Comparison of ENCODE assay signal across 13 cellular contexts in the genomic region with DNA sequence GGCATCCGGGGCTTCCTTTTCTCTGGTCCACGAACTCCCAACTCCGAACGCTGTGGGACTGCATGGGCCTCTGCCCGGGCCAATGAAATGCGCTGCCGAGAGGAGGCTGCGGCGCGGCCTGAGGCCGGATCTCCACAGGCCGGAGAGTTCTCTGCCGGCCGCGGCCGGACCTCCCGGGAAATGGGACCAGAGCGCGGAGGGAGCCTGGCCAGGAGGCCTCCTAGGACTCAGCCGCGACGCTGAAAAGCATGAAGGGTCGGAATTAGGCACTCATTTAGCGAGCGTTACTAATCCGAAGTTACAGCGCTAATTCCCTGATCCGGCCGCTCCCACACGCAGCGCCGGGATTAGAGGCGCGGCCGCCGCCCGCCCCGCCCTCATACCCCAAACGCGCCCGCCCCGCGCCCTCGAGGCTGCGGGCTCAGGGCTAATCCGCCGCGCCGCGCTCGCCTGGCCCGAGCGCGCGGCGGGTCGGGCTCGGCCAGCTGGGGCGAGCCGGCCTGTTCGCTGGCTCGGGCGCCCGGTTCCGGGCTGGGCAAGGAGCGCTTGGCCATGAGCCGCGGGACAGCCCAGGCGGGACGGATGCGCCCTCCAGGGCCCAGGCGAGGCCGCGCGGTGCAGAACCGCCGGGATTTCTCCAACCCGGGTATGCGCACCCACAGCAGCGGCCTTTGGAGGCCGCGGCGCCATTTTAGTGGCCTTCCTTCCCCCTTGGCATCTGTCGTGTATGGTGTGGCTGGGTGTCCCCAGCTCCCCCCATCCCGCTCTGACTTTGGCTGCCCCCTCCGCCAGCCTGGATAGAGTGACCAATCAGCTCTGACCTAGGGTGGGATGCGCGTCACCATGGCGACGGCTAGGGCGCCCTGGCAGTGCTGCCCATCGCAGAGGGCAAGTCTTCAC. TPM values are rescaled to one million over a fixed set of nuclear protein-coding genes. Genes with fewer than 3 reads are reported as not detected.
DNase-seq lines count a peak whose midpoint lies in the region; ATAC-seq and TF ChIP-seq lines count a peak whose summit lies in the region.
"Had no signal": no experiment of that assay in that cellular context is flagged by ENCODE, and none has a peak within 500 bp of the region (broad histone marks: within the 10 kb centered on the region; RNA-seq: fewer than 3 reads in every experiment).

No MANE protein-coding gene starts in this region.

- H3K36me3 Mint-ChIP-seq in mesothelial cell of epicardium = no peaks in the 10 kb centered on the region

- peak overlapping the region; percentile 24; the same call in 1 of the 2 replicates for H3K4me3 ChIP-seq in AG10803 (ENCODE audit: low read length)
- H3K4me3 ChIP-seq in WERI-Rb-1 (ENCODE audit: low read depth, low read length) = peak overlapping the region; percentile 24
- H3K4me3 ChIP-seq in heart right ventricle = peak overlapping the region in 8 of 10 donors; percentile 23 to 44 (median 38)
- H3K4me3 ChIP-seq in osteoblast (ENCODE audit: insufficient read depth, low read length) = no peak overlapping the region

- no peak overlapping the region for H3K4me2 ChIP-seq in osteoblast (ENCODE audit: insufficient read depth, low read length)

- no peak for TF ChIP-seq CTCF in AG10803 (conservative IDR thresholded peaks at IDR 0.05; ENCODE audit: low read length)
- no peak for TF ChIP-seq CTCF in WERI-Rb-1 (IDR thresholded peaks at IDR 0.05; ENCODE audit: low read depth, low read length)
- TF ChIP-seq CTCF in heart right ventricle (IDR thresholded peaks at IDR 0.05) = no peak
- TF ChIP-seq CTCF in osteoblast (IDR thresholded peaks at IDR 0.05; ENCODE audit: extremely low read depth, low read depth, low read length) = no peak
- TF ChIP-seq CTCF in mesothelial cell of epicardium (IDR thresholded peaks at IDR 0.05; ENCODE audit: unreplicated experiment) = no peak

- no peak overlapping the region for H3K4me3 Mint-ChIP-seq in mesothelial cell of epicardium

- H3K4me1 Mint-ChIP-seq in mesothelial cell of epicardium = peaks cover 11% of the 10 kb centered on the region

- intact Hi-C loops in heart right ventricle (cut with DNase I) = loop anchor here in 1 of 10 donors (5.0 kb wide), 1 partner anchor 36 kb away; no protein-coding TSS in a partner anchor

- DNase-seq in AG10803 (ENCODE audit: low read depth) (no peak), WERI-Rb-1 (peak; percentile 78), heart right ventricle (no peak), osteoblast (ENCODE audit: insufficient read length, low spot score, missing footprints) (peak; percentile 91), mesothelial cell of epicardium (ENCODE audit: low spot score in 2 of 2, unreplicated experiment in 2 of 2) (no peak), DMS114 treated with DMSO at 0.1 percent for 48 hours (lab: John Stamatoyannopoulos, UW; ENCODE audit: unreplicated experiment) (no peak), putamen (ENCODE audit: low spot score) (no peak), UCSD-AML1 (lab: John Stamatoyannopoulos, UW; ENCODE audit: unreplicated experiment) (no peak)
- DNase-seq: activated effector memory CD4-positive, alpha-beta T cell treated with Interleukin-2 at 50 U/mL for 16 hours; AML-193; MV-4-11; NK-92 treated with Interleukin-12 subunit alpha and Interleukin-12 subunit beta, amount 100 ng/mL, for 24 hours; stimulated activated CD4-positive, alpha-beta T cell treated with anti-CD3 and anti-CD28 coated beads, Interleukin-4, amount 100 ng/mL, for 24 hours had no signal

- H3K9me3 ChIP-seq in WERI-Rb-1 (ENCODE audit: severe bottlenecking) (no peaks in the 10 kb centered on the region), heart right ventricle (no peaks in the 10 kb centered on the region), osteoblast (ENCODE audit: low read depth, low read length) (no peaks in the 10 kb centered on the region)

- WGBS in heart right ventricle, 2 donors = 1% methylated on average over 83 to 92 of the region's 92 CpGs

- H3K4me1 ChIP-seq in heart right ventricle (peaks cover 0 to 27% (median 18%) of the 10 kb centered on the region in 9 donors), osteoblast (ENCODE audit: insufficient read depth, low read length) (no peaks in the 10 kb centered on the region)

- peaks cover 4% of the 10 kb centered on the region for H4K20me1 ChIP-seq in osteoblast (ENCODE audit: insufficient read depth, low read length)

- no peak overlapping the region for H3K27ac Mint-ChIP-seq in mesothelial cell of epicardium

- H2AFZ ChIP-seq in osteoblast (ENCODE audit: low read length) = no peak overlapping the region

- no peaks in the 10 kb centered on the region for H3K9me3 Mint-ChIP-seq in mesothelial cell of epicardium

- peaks cover 55% of the 10 kb centered on the region for H3K36me3 ChIP-seq in WERI-Rb-1
- no peaks in the 10 kb centered on the region for H3K36me3 ChIP-seq in heart right ventricle
- no peaks in the 10 kb centered on the region for H3K36me3 ChIP-seq in osteoblast (ENCODE audit: insufficient read depth, low read length)

- H3K27ac ChIP-seq in WERI-Rb-1 (peak overlapping the region; percentile 76), heart right ventricle (no peak overlapping the region), osteoblast (ENCODE audit: low read depth, low read length) (no peak overlapping the region)

- peaks cover 97% of the 10 kb centered on the region for H3K27me3 Mint-ChIP-seq in mesothelial cell of epicardium (ENCODE audit: low read depth)

- peak in 7 of 8 donors; percentile 36 to 56 (median 46) for ATAC-seq in heart right ventricle

- no peaks in the 10 kb centered on the region for H3K79me2 ChIP-seq in osteoblast (ENCODE audit: insufficient read depth, low read length)

- H3K27me3 ChIP-seq in WERI-Rb-1 (ENCODE audit: insufficient read depth, low read depth, severe bottlenecking) = no peaks in the 10 kb centered on the region
- H3K27me3 ChIP-seq in heart right ventricle = peaks cover 53 to 100% (median 100%) of the 10 kb centered on the region in 7 donors
- peaks cover 98% of the 10 kb centered on the region for H3K27me3 ChIP-seq in osteoblast (ENCODE audit: insufficient read depth, low read length)

RNA-seq across cellular contexts. Expression of gene POLG, which starts 36.8 kb away (rescaled TPM):
- total RNA-seq in heart right ventricle (10 to 100 TPM; 31.1 to 52.5 (median 34.0) TPM), osteoblast (50.7 and 61.2 TPM in 2 replicates), mesothelial cell of epicardium (62.6 to 71.6 TPM (median 68.2 TPM) in 3 replicates)
- 10 to 100 TPM; 33.9 to 45.1 TPM for polyA plus RNA-seq in heart right ventricle

Comparison
In these comparisons a context has a peak if more than half of its experiments do, and no peak if none do; other contexts are left out.
1. DNase-seq: peak in WERI-Rb-1 (single experiment) and osteoblast (single experiment); none in AG10803 (single experiment), heart right ventricle (0 of 2), mesothelial cell of epicardium (0 of 2), DMS114 treated with DMSO at 0.1 percent for 48 hours (single experiment), putamen (single experiment) and UCSD-AML1 (single experiment).